Comparison of ENCODE assay signal across 26 cellular contexts in genomic region chr16:26395700-26396099, GRCh38.
"Had no signal": no experiment of that assay in that cellular context is flagged by ENCODE, and none has a peak within 500 bp of the region (broad histone marks: within the 10 kb centered on the region; RNA-seq: fewer than 3 reads in every experiment).

No MANE protein-coding gene starts in this region.

- FAIRE-seq: endometrium, islet of Langerhans, keratinocyte had no signal

- H3K27me3 ChIP-seq: colonic mucosa, esophagus squamous epithelium, gastrocnemius medialis, heart right ventricle, left lung had no signal

- H3K27ac Mint-ChIP-seq: dendritic cell treated with granulocyte-macrophage colony-stimulating factor and Interleukin-4, amounts not matched to agents 40 ng/mL and 50 ng/mL, for 4 days; effector memory CD8-positive, alpha-beta T cell; endodermal cell; mesothelial cell of epicardium had no signal

- DNase-seq: colonic mucosa; cortex of kidney; effector CD8-positive, alpha-beta T cell; effector memory CD8-positive, alpha-beta T cell; endodermal cell; erythroblast; esophagus squamous epithelium; foreskin fibroblast; foreskin melanocyte; gastrocnemius medialis; glutamatergic neuron; heart right ventricle; left cardiac atrium; left ventricle myocardium superior; lower lobe of right lung; mesenchymal stem cell; mucosa of descending colon; naive B cell had no signal

- H3K4me1 ChIP-seq: colonic mucosa, esophagus squamous epithelium, gastrocnemius medialis, heart right ventricle, left lung, lower lobe of right lung had no signal

- ATAC-seq: effector memory CD8-positive, alpha-beta T cell; esophagus mucosa; gastrocnemius medialis; heart right ventricle; left cardiac atrium; left lung; left ventricle myocardium superior; lower lobe of right lung; mucosa of descending colon had no signal

- H3K9me3 Mint-ChIP-seq: endodermal cell had no signal

- H3K4me3 Mint-ChIP-seq: dendritic cell treated with granulocyte-macrophage colony-stimulating factor and Interleukin-4, amounts not matched to agents 40 ng/mL and 50 ng/mL, for 4 days; effector memory CD8-positive, alpha-beta T cell; endodermal cell; mesothelial cell of epicardium had no signal

- H3K4me3 ChIP-seq: colonic mucosa, esophagus squamous epithelium, gastrocnemius medialis, heart right ventricle, left lung, lower lobe of right lung, mucosa of descending colon had no signal

- H3K9me3 ChIP-seq: colonic mucosa, esophagus squamous epithelium, gastrocnemius medialis, heart right ventricle, lower lobe of right lung, mucosa of descending colon had no signal

- H3K36me3 ChIP-seq: colonic mucosa, esophagus squamous epithelium, gastrocnemius medialis, heart right ventricle, left lung, lower lobe of right lung had no signal

- H3K4me1 Mint-ChIP-seq: endodermal cell, mesothelial cell of epicardium, naive B cell had no signal

- H3K27ac ChIP-seq: colonic mucosa, epithelial cell of prostate, esophagus squamous epithelium, gastrocnemius medialis, heart right ventricle, left lung, lower lobe of right lung had no signal

- H3K27me3 Mint-ChIP-seq: dendritic cell treated with granulocyte-macrophage colony-stimulating factor and Interleukin-4, amounts not matched to agents 40 ng/mL and 50 ng/mL, for 4 days had no signal

- H3K36me3 Mint-ChIP-seq: mesothelial cell of epicardium, naive B cell had no signal
